Comparison of ENCODE assay signal across 2 cellular contexts in genomic region chr2:109936534-109936933, GRCh38. TPM values are rescaled to one million over a fixed set of nuclear protein-coding genes. Genes with fewer than 3 reads are reported as not detected.
"Had no signal": no experiment of that assay in that cellular context is flagged by ENCODE, and none has a peak within 500 bp of the region (broad histone marks: within the 10 kb centered on the region; RNA-seq: fewer than 3 reads in every experiment).

No MANE protein-coding gene starts in this region.

RNA-seq across cellular contexts. Expression of gene LIMS3, which starts 38.0 kb away (rescaled TPM):
- total RNA-seq: H4, H7 had no signal
